ENCODE assay signal across 8 cellular contexts in genomic region chr12:20549115-20549719, GRCh38.
DNase-seq lines count a peak whose midpoint lies in the region; ATAC-seq and TF ChIP-seq lines count a peak whose summit lies in the region.

No MANE protein-coding gene starts in this region.

- H3K4me3 Mint-ChIP-seq in neural progenitor cell, result no peak overlapping the region
- H3K4me3 Mint-ChIP-seq in activated CD8-positive, alpha-beta T cell treated with anti-CD3 and anti-CD28 coated beads for 36 hours, result no peak overlapping the region

- peak; percentile 6 for DNase-seq in Daoy (ENCODE audit: low read depth)
- peak; percentile 14 for DNase-seq in MM.1S
- DNase-seq in erythroblast (lab: John Stamatoyannopoulos, UW), result peak; percentile 25 to 34
- peak; percentile 21 for DNase-seq in neural progenitor cell (ENCODE audit: low spot score)
- DNase-seq in KG1 (lab: John Stamatoyannopoulos, UW), result no peak
- no peak for DNase-seq in activated CD8-positive, alpha-beta T cell treated with anti-CD3 and anti-CD28 coated beads for 36 hours
- no peak for DNase-seq in activated CD4-positive, CD25-positive, alpha-beta regulatory T cell treated with anti-CD3 and anti-CD28 coated beads, Interleukin-2, amount 50 U/mL, for 72 hours

- H3K9me3 ChIP-seq in MM.1S (replicated peaks; ENCODE audit: insufficient read depth, low read length) (no peaks in the 10 kb centered on the region), neural progenitor cell (ENCODE audit: low read depth) (no peaks in the 10 kb centered on the region)

- H3K9me3 Mint-ChIP-seq in neural progenitor cell, result peaks cover 2% of the 10 kb centered on the region
- no peaks in the 10 kb centered on the region for H3K9me3 Mint-ChIP-seq in activated CD8-positive, alpha-beta T cell treated with anti-CD3 and anti-CD28 coated beads for 36 hours

- H3K4me1 Mint-ChIP-seq in neural progenitor cell, result no peaks in the 10 kb centered on the region
- H3K4me1 Mint-ChIP-seq in activated CD8-positive, alpha-beta T cell treated with anti-CD3 and anti-CD28 coated beads for 36 hours (ENCODE audit: low read depth), result no peaks in the 10 kb centered on the region

- H3K27ac Mint-ChIP-seq in neural progenitor cell, result no peak overlapping the region
- H3K27ac Mint-ChIP-seq in activated CD8-positive, alpha-beta T cell treated with anti-CD3 and anti-CD28 coated beads for 36 hours, result no peak overlapping the region

- H3K9me2 ChIP-seq in MM.1S (replicated peaks; ENCODE audit: insufficient read depth, low read length), result no peaks in the 10 kb centered on the region

- no peaks in the 10 kb centered on the region for H3F3A ChIP-seq in MM.1S (ENCODE audit: insufficient read depth, low read length)
- no peaks in the 10 kb centered on the region for H3F3A ChIP-seq in neural progenitor cell (ENCODE audit: low read depth)

- H3K4me2 ChIP-seq in MM.1S (ENCODE audit: low read depth, low read length), result no peak overlapping the region
- H3K4me2 ChIP-seq in neural progenitor cell, result no peak overlapping the region

- no peak for ATAC-seq in HG03280 (IDR thresholded peaks at IDR 0.05; ENCODE audit: unreplicated experiment)
- ATAC-seq in activated CD8-positive, alpha-beta T cell treated with anti-CD3 and anti-CD28 coated beads for 36 hours, result no peak

- H3K79me2 ChIP-seq in MM.1S (ENCODE audit: low read length), result no peaks in the 10 kb centered on the region
- no peaks in the 10 kb centered on the region for H3K79me2 ChIP-seq in neural progenitor cell (ENCODE audit: low read depth)

- H3K36me3 Mint-ChIP-seq in neural progenitor cell, result no peaks in the 10 kb centered on the region
- H3K36me3 Mint-ChIP-seq in activated CD8-positive, alpha-beta T cell treated with anti-CD3 and anti-CD28 coated beads for 36 hours (ENCODE audit: low read depth), result no peaks in the 10 kb centered on the region

- H3K27me3 ChIP-seq in MM.1S (replicated peaks; ENCODE audit: insufficient read depth, low read length) (no peaks in the 10 kb centered on the region), neural progenitor cell (no peaks in the 10 kb centered on the region)

- H3K27ac ChIP-seq in MM.1S (ENCODE audit: low read length) (no peak overlapping the region), neural progenitor cell (no peak overlapping the region)

- H3K4me1 ChIP-seq in MM.1S (ENCODE audit: low read length) (no peaks in the 10 kb centered on the region), neural progenitor cell (no peaks in the 10 kb centered on the region)

- H3K9ac ChIP-seq in MM.1S (ENCODE audit: low read length) (no peak overlapping the region), neural progenitor cell (no peak overlapping the region)

- TF ChIP-seq POLR2A in erythroblast (IDR thresholded peaks at IDR 0.05; ENCODE audit: low read length), result no peak

- intact Hi-C loops in activated CD8-positive, alpha-beta T cell treated with anti-CD3 and anti-CD28 coated beads for 36 hours (cut with micrococcal nuclease), result no loop called here

- CTCF ChIA-PET in activated CD8-positive, alpha-beta T cell treated with anti-CD3 and anti-CD28 coated beads for 36 hours (lab: Charles Lee), result interaction anchor here (0.9 kb wide), 1 partner anchor 111 kb away, joined by 3 read pairs; no protein-coding TSS in a partner anchor

- no peaks in the 10 kb centered on the region for H3K36me3 ChIP-seq in MM.1S (replicated peaks; ENCODE audit: insufficient read depth, low read length)
- H3K36me3 ChIP-seq in neural progenitor cell, result no peaks in the 10 kb centered on the region

- no peaks in the 10 kb centered on the region for H3K27me3 Mint-ChIP-seq in neural progenitor cell (ENCODE audit: insufficient read depth, low read depth)
- H3K27me3 Mint-ChIP-seq in activated CD8-positive, alpha-beta T cell treated with anti-CD3 and anti-CD28 coated beads for 36 hours, result no peaks in the 10 kb centered on the region

- no peak overlapping the region for H3K4me3 ChIP-seq in MM.1S (ENCODE audit: low read length)
- no peak overlapping the region for H3K4me3 ChIP-seq in neural progenitor cell

- TF ChIP-seq CTCF in MM.1S (IDR thresholded peaks at IDR 0.05; ENCODE audit: low read length), result peak; percentile 39
- peak; percentile 68 for TF ChIP-seq CTCF in neural progenitor cell (IDR thresholded peaks at IDR 0.05)
- no peak for TF ChIP-seq CTCF in activated CD8-positive, alpha-beta T cell treated with anti-CD3 and anti-CD28 coated beads for 36 hours (IDR thresholded peaks at IDR 0.05)

- POLR2A ChIA-PET in activated CD8-positive, alpha-beta T cell treated with anti-CD3 and anti-CD28 coated beads for 36 hours (lab: Charles Lee), result no interaction called here

- no peaks in the 10 kb centered on the region for H4K20me1 ChIP-seq in MM.1S (ENCODE audit: insufficient read depth, low read length)
- no peaks in the 10 kb centered on the region for H4K20me1 ChIP-seq in neural progenitor cell (ENCODE audit: low read depth)

- no peak overlapping the region for H2AFZ ChIP-seq in MM.1S (ENCODE audit: low read length)
- H2AFZ ChIP-seq in neural progenitor cell (replicated peaks), result no peak overlapping the region

Comparison
In these comparisons a context has a peak if more than half of its experiments do, and no peak if none do; other contexts are left out.
1. DNase-seq: peak in Daoy (single experiment), MM.1S (single experiment), erythroblast (2 of 2) and neural progenitor cell (single experiment); none in KG1 (single experiment), activated CD8-positive, alpha-beta T cell treated with anti-CD3 and anti-CD28 coated beads for 36 hours (single experiment) and activated CD4-positive, CD25-positive, alpha-beta regulatory T cell treated with anti-CD3 and anti-CD28 coated beads, Interleukin-2, amount 50 U/mL, for 72 hours (single experiment).